9 cellular contexts compared by ENCODE assay signal in genomic region chr11:1574256-1575242, GRCh38. TPM values are rescaled to one million over a fixed set of nuclear protein-coding genes. Genes with fewer than 3 reads are reported as not detected.
DNase-seq lines count a peak whose midpoint lies in the region; ATAC-seq and TF ChIP-seq lines count a peak whose summit lies in the region.
"Had no signal": no experiment of that assay in that cellular context is flagged by ENCODE, and none has a peak within 500 bp of the region (broad histone marks: within the 10 kb centered on the region; RNA-seq: fewer than 3 reads in every experiment).

No MANE protein-coding gene starts in this region.

- H3K4me3 Mint-ChIP-seq in HFFc6, result no peak overlapping the region

- in situ Hi-C loops in Panc1 (cut with HindIII; ENCODE audit: low pct_unique_long_range_greater_than_20kb, low sequenced_read_pairs), result no loop called here

- H3K4me1 Mint-ChIP-seq in HFFc6 (ENCODE audit: low read depth), result no peaks in the 10 kb centered on the region

- POLR2A ChIA-PET in Panc1 (lab: Charles Lee), result interaction anchor here (0.5 to 0.6 kb wide), 4 partner anchors 10 to 357 kb away, joined by 3 to 6 read pairs (median 4); partner anchors contain the start of gene KRTAP5-1

- peak overlapping the region; percentile 41 to 59 for H3K4me3 ChIP-seq in Panc1 (ENCODE audit: low read depth in 2 of 2, low read length in 2 of 2)

- ATAC-seq in Panc1 (peak; percentile 75), omental fat pad (ENCODE audit: low FRiP score) (no peak), GM18498 (IDR thresholded peaks at IDR 0.05; ENCODE audit: unreplicated experiment) (no peak)

- H3K4me1 ChIP-seq in Panc1 (ENCODE audit: control insufficient read depth, insufficient read depth, low read length), result peaks cover 21% of the 10 kb centered on the region

- H3K36me3 ChIP-seq in Panc1 (ENCODE audit: control insufficient read depth, insufficient read depth, low read length), result no peaks in the 10 kb centered on the region

- no TSS peak for BruUV-seq in Panc1 (replicated peaks; lab: Mats Ljungman, UMichigan)

- no peak overlapping the region for H3K27ac Mint-ChIP-seq in HFFc6

- no peak overlapping the region for H3K27ac ChIP-seq in Panc1 (ENCODE audit: low read length)

- intact Hi-C loops in Panc1 (cut with micrococcal nuclease; ENCODE audit: unreplicated experiment), result loop anchor here (1.0 kb wide), 1 partner anchor 28 kb away; no protein-coding TSS in a partner anchor

- TF ChIP-seq CTCF in HFFc6 (IDR thresholded peaks at IDR 0.05) (peak; percentile 84), Panc1 (IDR thresholded peaks at IDR 0.05) (peak; percentile 100), omental fat pad (IDR thresholded peaks at IDR 0.05) (peak in 2 of 3 donors; percentile 52 to 79)

- peaks cover 4% of the 10 kb centered on the region; the same call in 1 of the 2 replicates for H3K9me3 ChIP-seq in Panc1 (ENCODE audit: control insufficient read depth, insufficient read depth, low read depth, low read length)

- CTCF ChIA-PET in Panc1 (lab: Charles Lee), result interaction anchor here (0.6 to 3.2 kb wide), 20 partner anchors 8 to 312 kb away, joined by 3 to 95 read pairs (median 4); no protein-coding TSS in a partner anchor

- no peaks in the 10 kb centered on the region; the same call in 1 of the 2 replicates for H3K27me3 ChIP-seq in Panc1 (ENCODE audit: control insufficient read depth, insufficient read depth, low read length)

- DNase-seq in D341Med (ENCODE audit: low spot score), result peak; percentile 88
- no peak for DNase-seq in HFFc6
- no peak for DNase-seq in Panc1 (ENCODE audit: low read depth, low spot score)
- DNase-seq in activated naive CD4-positive, alpha-beta T cell treated with anti-CD3 and anti-CD28 coated beads, Interleukin-2, amount 50 U/mL, for 16 hours, result peak; percentile 60
- peak; percentile 51 for DNase-seq in globus pallidus (ENCODE audit: low spot score)
- DNase-seq in omental fat pad (ENCODE audit: low spot score), result no peak
- DNase-seq in OCI-M2 (lab: John Stamatoyannopoulos, UW; ENCODE audit: unreplicated experiment), result no peak

- peaks cover 10% of the 10 kb centered on the region for H3K36me3 Mint-ChIP-seq in HFFc6 (ENCODE audit: low read depth)

- H3K9me3 Mint-ChIP-seq in HFFc6, result peaks cover 12% of the 10 kb centered on the region

- peaks cover 20% of the 10 kb centered on the region for H3K27me3 Mint-ChIP-seq in HFFc6 (ENCODE audit: insufficient read depth)

RNA-seq across cellular contexts. Expression of gene DUSP8, which starts 2.5 kb away (rescaled TPM):
- total RNA-seq in HFFc6 (2021; fragmentation: NEBNext Ultra II Directional; extraction: Animal tissue kit (Norgen Biotek cat#: 25700)), result 1 to 10 TPM in 3 of 6 experiments, under 1 TPM in 3; 0.38 to 1.6 (median 0.81) TPM
- total RNA-seq in Panc1 (2021; ENCODE audit: unreplicated experiment), result 5.5 TPM
- 8.9 TPM for polyA plus RNA-seq in Panc1 (2012; ENCODE audit: insufficient read length)
- total RNA-seq in omental fat pad, result 1 to 10 TPM in 3 of 4 donors, under 1 TPM in 1; 0.47 to 5.6 (median 4.0) TPM

RNA-seq across cellular contexts. Expression of gene KRTAP5-1, which starts 10.5 kb away (rescaled TPM):
- total RNA-seq in HFFc6 (2021; fragmentation: NEBNext Ultra II Directional; extraction: Animal tissue kit (Norgen Biotek cat#: 25700)), result not detected
- total RNA-seq in Panc1 (2021; ENCODE audit: unreplicated experiment) (not detected), omental fat pad (not detected)
- 1.0 TPM for polyA plus RNA-seq in Panc1 (2012; ENCODE audit: insufficient read length)
- total RNA-seq: T-helper 1 cell treated with Interleukin-12 subunit alpha and Interleukin-12 subunit beta and Interleukin-4 antibody, amounts not matched to agents 30 ng/mL and 1 ng/mL, for 36 hours had no signal

RNA-seq across cellular contexts. Expression of gene KRTAP5-2, which starts 23.5 kb away (rescaled TPM):
- not detected for total RNA-seq in HFFc6 (2021; fragmentation: NEBNext Ultra II Directional; extraction: Animal tissue kit (Norgen Biotek cat#: 25700))
- not detected for total RNA-seq in Panc1 (2021; ENCODE audit: unreplicated experiment)
- polyA plus RNA-seq in Panc1 (2012; ENCODE audit: insufficient read length), result not detected
- total RNA-seq in omental fat pad, result not detected
- total RNA-seq: T-helper 1 cell treated with Interleukin-12 subunit alpha and Interleukin-12 subunit beta and Interleukin-4 antibody, amounts not matched to agents 30 ng/mL and 1 ng/mL, for 36 hours had no signal

RNA-seq across cellular contexts. Expression of gene KRTAP5-3, which starts 33.7 kb away (rescaled TPM):
- not detected for total RNA-seq in HFFc6 (2021; fragmentation: NEBNext Ultra II Directional; extraction: Animal tissue kit (Norgen Biotek cat#: 25700))
- total RNA-seq in Panc1 (2021; ENCODE audit: unreplicated experiment) (not detected), omental fat pad (not detected)
- polyA plus RNA-seq in Panc1 (2012; ENCODE audit: insufficient read length), result not detected
- total RNA-seq: T-helper 1 cell treated with Interleukin-12 subunit alpha and Interleukin-12 subunit beta and Interleukin-4 antibody, amounts not matched to agents 30 ng/mL and 1 ng/mL, for 36 hours had no signal

RNA-seq across cellular contexts. Expression of gene KRTAP5-4, which starts 47.4 kb away (rescaled TPM):
- total RNA-seq in HFFc6 (2021; fragmentation: NEBNext Ultra II Directional; extraction: Animal tissue kit (Norgen Biotek cat#: 25700)), result not detected
- total RNA-seq in Panc1 (2021; ENCODE audit: unreplicated experiment) (not detected), omental fat pad (not detected)
- polyA plus RNA-seq in Panc1 (2012; ENCODE audit: insufficient read length), result not detected
- total RNA-seq: T-helper 1 cell treated with Interleukin-12 subunit alpha and Interleukin-12 subunit beta and Interleukin-4 antibody, amounts not matched to agents 30 ng/mL and 1 ng/mL, for 36 hours had no signal

Comparison
In these comparisons a context has a peak if more than half of its experiments do, and no peak if none do; other contexts are left out.
1. DNase-seq: peak in D341Med (single experiment), activated naive CD4-positive, alpha-beta T cell treated with anti-CD3 and anti-CD28 coated beads, Interleukin-2, amount 50 U/mL, for 16 hours (single experiment) and globus pallidus (single experiment); none in HFFc6 (single experiment), Panc1 (single experiment), omental fat pad (single experiment) and OCI-M2 (single experiment).
2. Peak in every context shown above with its lines, with median percentiles within 50 percentile points of each other: CTCF ChIP-seq.